In the genomic region with DNA sequence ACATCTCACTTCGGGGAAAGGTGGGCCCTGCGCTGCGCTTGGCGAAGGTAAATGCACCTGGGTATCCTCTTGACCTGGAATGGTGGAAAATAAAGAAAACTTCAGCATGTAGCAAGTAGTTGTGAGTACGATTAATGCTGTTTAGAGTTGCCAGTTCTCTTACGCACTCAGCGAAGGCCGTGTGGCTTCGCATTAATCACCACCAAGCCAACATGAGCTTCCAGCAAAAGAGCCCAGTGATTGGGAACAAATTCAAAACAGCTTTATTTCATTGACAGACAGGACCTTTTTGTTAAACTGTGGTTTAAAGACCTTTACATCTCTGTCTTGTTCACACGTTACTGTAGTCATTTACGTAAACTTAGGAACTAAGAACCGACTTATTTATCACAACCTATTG, we compare ENCODE assay signal across 19 cellular contexts.
A peak's percentile ranks its signal among the peaks of the same experiment; 100 is the strongest.
DNase-seq lines count a peak whose midpoint lies in the region; ATAC-seq and TF ChIP-seq lines count a peak whose summit lies in the region.
"Had no signal": no experiment of that assay in that cellular context is flagged by ENCODE, and none has a peak within 500 bp of the region (broad histone marks: within the 10 kb centered on the region; RNA-seq: fewer than 3 reads in every experiment).

No MANE protein-coding gene starts in this region.

- peaks cover 3% of the 10 kb centered on the region for H3K36me3 Mint-ChIP-seq in activated CD4-positive, alpha-beta T cell treated with anti-CD3 and anti-CD28 coated beads for 36 hours (ENCODE audit: low read depth)

- H3K4me2 ChIP-seq in IMR-90 (ENCODE audit: low read depth, low read length), result no peak overlapping the region
- peak overlapping the region; percentile 42 for H3K4me2 ChIP-seq in smooth muscle cell

- peaks cover 50% of the 10 kb centered on the region for H3K4me1 Mint-ChIP-seq in activated CD4-positive, alpha-beta T cell treated with anti-CD3 and anti-CD28 coated beads for 36 hours

- no peak for ATAC-seq in activated CD4-positive, alpha-beta T cell treated with anti-CD3 and anti-CD28 coated beads for 36 hours
- ATAC-seq in IMR-90 (ENCODE audit: low read depth), result no peak

- no peak for TF ChIP-seq CTCF in IMR-90 (conservative IDR thresholded peaks at IDR 0.05; ENCODE audit: low read depth, low read length)
- TF ChIP-seq CTCF in esophagus squamous epithelium (IDR thresholded peaks at IDR 0.05), result no peak
- TF ChIP-seq CTCF in smooth muscle cell (IDR thresholded peaks at IDR 0.05; ENCODE audit: borderline replicate concordance, insufficient read depth, poor library complexity, severe bottlenecking), result no peak

- H2BK120ac ChIP-seq in IMR-90 (ENCODE audit: low read depth, low read length), result no peak overlapping the region

- H3K4me3 ChIP-seq in IMR-90 (ENCODE audit: insufficient read depth, low read depth, low read length) (no peak overlapping the region), esophagus squamous epithelium (no peak overlapping the region), smooth muscle cell (no peak overlapping the region), HAP-1 (no peak overlapping the region)
- H3K4me3 ChIP-seq: Peyer's patch had no signal

- CTCF ChIA-PET in activated CD4-positive, alpha-beta T cell treated with anti-CD3 and anti-CD28 coated beads for 36 hours (lab: Charles Lee), result interaction anchor here (1.2 to 1.8 kb wide), 2 partner anchors 15 to 26 kb away, joined by 4 to 6 read pairs; no protein-coding TSS in a partner anchor
- CTCF ChIA-PET in IMR-90 (lab: Yijun Ruan, JAX), result no interaction called here

- no peak overlapping the region for H2AK9ac ChIP-seq in IMR-90 (replicated peaks; ENCODE audit: low read depth, low read length, poor library complexity)

- H3K9ac ChIP-seq in IMR-90 (ENCODE audit: low read depth, low read length) (no peak overlapping the region), smooth muscle cell (ENCODE audit: low read depth) (no peak overlapping the region)

- H3K9me3 ChIP-seq in IMR-90 (ENCODE audit: control insufficient read depth, insufficient read depth, low read length), result peaks cover 23% of the 10 kb centered on the region
- H3K9me3 ChIP-seq in esophagus squamous epithelium, result no peaks in the 10 kb centered on the region
- no peaks in the 10 kb centered on the region for H3K9me3 ChIP-seq in smooth muscle cell (replicated peaks; ENCODE audit: low read depth)
- H3K9me3 ChIP-seq in HAP-1, result no peaks in the 10 kb centered on the region
- H3K9me3 ChIP-seq: BE2C, Peyer's patch had no signal

- TF ChIP-seq POLR2A in IMR-90 (IDR thresholded peaks at IDR 0.05; ENCODE audit: low read depth, low read length) (no peak), esophagus squamous epithelium (IDR thresholded peaks at IDR 0.05) (no peak)

- H2AK5ac ChIP-seq in IMR-90 (ENCODE audit: low read depth, low read length), result no peak overlapping the region

- peaks cover 17% of the 10 kb centered on the region for H3F3A ChIP-seq in smooth muscle cell (ENCODE audit: low read depth)

- H3K27ac Mint-ChIP-seq in activated CD4-positive, alpha-beta T cell treated with anti-CD3 and anti-CD28 coated beads for 36 hours, result peak overlapping the region; percentile 75
- H3K27ac Mint-ChIP-seq: CD4-positive, alpha-beta T cell had no signal

- H3K9me3 Mint-ChIP-seq in activated CD4-positive, alpha-beta T cell treated with anti-CD3 and anti-CD28 coated beads for 36 hours (ENCODE audit: low read depth), result no peaks in the 10 kb centered on the region
- H3K9me3 Mint-ChIP-seq: CD4-positive, alpha-beta T cell had no signal

- H2BK20ac ChIP-seq in IMR-90 (ENCODE audit: low read depth, low read length), result no peak overlapping the region

- no peaks in the 10 kb centered on the region for H3K79me2 ChIP-seq in smooth muscle cell (ENCODE audit: low read depth)

- H4K5ac ChIP-seq in IMR-90 (ENCODE audit: low read depth, low read length), result no peak overlapping the region

- H3K9me1 ChIP-seq in IMR-90 (ENCODE audit: insufficient read depth, low read length), result no peaks in the 10 kb centered on the region

- H3K79me1 ChIP-seq in IMR-90 (ENCODE audit: low read depth in 1 of 2, low read length in 2 of 2), result no peaks in the 10 kb centered on the region

- no peak overlapping the region for H3K14ac ChIP-seq in IMR-90 (replicated peaks; ENCODE audit: low read depth, low read length)

- H3K27ac ChIP-seq in IMR-90 (ENCODE audit: insufficient read depth, low read length) (no peak overlapping the region), esophagus squamous epithelium (peak overlapping the region in 3 of 4 donors; percentile 17 to 80 (median 42)), smooth muscle cell (ENCODE audit: low read depth) (peak overlapping the region; percentile 49)
- H3K27ac ChIP-seq: 22Rv1 had no signal

- BruUV-seq in IMR-90 (replicated peaks; lab: Mats Ljungman, UMichigan), result no TSS peak

- H3K4me3 Mint-ChIP-seq in activated CD4-positive, alpha-beta T cell treated with anti-CD3 and anti-CD28 coated beads for 36 hours, result no peak overlapping the region
- H3K4me3 Mint-ChIP-seq: CD4-positive, alpha-beta T cell; IgD-negative memory B cell had no signal

- H3K27me3 ChIP-seq in IMR-90 (ENCODE audit: control insufficient read depth, insufficient read depth, low read length), result no peaks in the 10 kb centered on the region
- H3K27me3 ChIP-seq in esophagus squamous epithelium, result no peaks in the 10 kb centered on the region
- H3K27me3 ChIP-seq in smooth muscle cell (ENCODE audit: low read depth), result peaks cover 4% of the 10 kb centered on the region
- H3K27me3 ChIP-seq in HAP-1 (ENCODE audit: low read depth), result no peaks in the 10 kb centered on the region
- H3K27me3 ChIP-seq: BE2C, Peyer's patch had no signal

- H4K20me1 ChIP-seq in IMR-90 (ENCODE audit: insufficient read depth, low read length) (no peaks in the 10 kb centered on the region), smooth muscle cell (ENCODE audit: low read depth) (no peaks in the 10 kb centered on the region)

- in situ Hi-C loops in IMR-90 (cut with MboI; ENCODE audit: low sequenced_read_pairs) (no loop called here), HAP-1 (cut with MboI; ENCODE audit: low sequenced_read_pairs) (no loop called here)

- no peaks in the 10 kb centered on the region for H3K4me1 ChIP-seq in IMR-90 (ENCODE audit: control insufficient read depth, insufficient read depth, low read length)
- peaks cover 3 to 36% (median 18%) of the 10 kb centered on the region in 3 donors for H3K4me1 ChIP-seq in esophagus squamous epithelium
- H3K4me1 ChIP-seq in smooth muscle cell (ENCODE audit: low read depth), result no peaks in the 10 kb centered on the region
- H3K4me1 ChIP-seq in HAP-1, result no peaks in the 10 kb centered on the region
- H3K4me1 ChIP-seq: BE2C, Peyer's patch had no signal

- H3K56ac ChIP-seq in IMR-90 (ENCODE audit: extremely low read depth, insufficient read depth, low read length), result no peak overlapping the region

- H3K18ac ChIP-seq in IMR-90 (ENCODE audit: low read depth, low read length), result no peak overlapping the region

- H4K91ac ChIP-seq in IMR-90 (ENCODE audit: insufficient read depth, low read depth, low read length), result no peak overlapping the region

- whole genome bisulfite sequencing in IMR-90 (ENCODE audit: extremely low coverage in 2 of 2, insufficient read length in 1 of 2), 2 experiments, result no CpG with 5 or more reads among the region's 12 CpGs
- 78 to 81% methylated on average over 12 of the region's 12 CpGs for WGBS in esophagus squamous epithelium, 2 donors
- WGBS in smooth muscle cell (ENCODE audit: low lambda C conversion rate), result 58% methylated on average over 12 of the region's 12 CpGs

- H3K23ac ChIP-seq in IMR-90 (ENCODE audit: low read depth, low read length), result no peak overlapping the region

- H2AFZ ChIP-seq in IMR-90 (replicated peaks; ENCODE audit: low read length, poor library complexity) (peak overlapping the region; percentile 23), smooth muscle cell (ENCODE audit: low read depth) (no peak overlapping the region)

- no peaks in the 10 kb centered on the region for H3K27me3 Mint-ChIP-seq in activated CD4-positive, alpha-beta T cell treated with anti-CD3 and anti-CD28 coated beads for 36 hours

- no peaks in the 10 kb centered on the region for H3K36me3 ChIP-seq in IMR-90 (ENCODE audit: control insufficient read depth, insufficient read depth, low read length)
- H3K36me3 ChIP-seq in esophagus squamous epithelium, result no peaks in the 10 kb centered on the region
- no peaks in the 10 kb centered on the region for H3K36me3 ChIP-seq in smooth muscle cell (ENCODE audit: low read depth)
- H3K36me3 ChIP-seq in HAP-1 (replicated peaks), result no peaks in the 10 kb centered on the region
- H3K36me3 ChIP-seq: BE2C, Peyer's patch had no signal

- no peak overlapping the region for H2BK5ac ChIP-seq in IMR-90 (ENCODE audit: low read depth, low read length, poor library complexity, severe bottlenecking)

- intact Hi-C loops in activated CD4-positive, alpha-beta T cell treated with anti-CD3 and anti-CD28 coated beads for 36 hours (cut with DNase I, micrococcal nuclease), result loop anchor here in 1 of 2 experiments (2.0 kb wide), 1 partner anchor 294 kb away; no protein-coding TSS in a partner anchor
- intact Hi-C loops in IMR-90 (cut with micrococcal nuclease) (no loop called here), esophagus squamous epithelium (cut with DNase I) (no loop called here)

- H3K4ac ChIP-seq in IMR-90 (ENCODE audit: low read depth, low read length), result no peak overlapping the region

- no peak for TF ChIP-seq RAD21 in IMR-90 (IDR thresholded peaks at IDR 0.05; ENCODE audit: low read length)

- DNase-seq in activated CD4-positive, alpha-beta T cell treated with anti-CD3 and anti-CD28 coated beads for 36 hours, result no peak
- no peak for DNase-seq in activated CD4-positive, alpha-beta T cell treated with anti-CD3 and anti-CD28 coated beads for 48 hours
- DNase-seq in IMR-90, result no peak
- no peak for DNase-seq in esophagus squamous epithelium (lab: John Stamatoyannopoulos, UW)
- DNase-seq in smooth muscle cell (lab: John Stamatoyannopoulos, UW; ENCODE audit: unreplicated experiment), result no peak
- DNase-seq in OCI-M1 (lab: John Stamatoyannopoulos, UW), result no peak
- no peak for DNase-seq in activated CD4-positive, CD25-positive, alpha-beta regulatory T cell (lab: John Stamatoyannopoulos, UW)
- DNase-seq in HAP-1 (ENCODE audit: low spot score in 2 of 2), result no peak
- DNase-seq: BE2C; CD4-positive, alpha-beta T cell; H7; Kasumi-1; MM.1S; NCI-H1092 treated with DMSO at 0.1 percent for 48 hours; NCI-H2081 treated with DMSO at 0.1 percent for 48 hours; NCI-H510A treated with DMSO at 0.1 percent for 48 hours; Peyer's patch had no signal

- no peak overlapping the region for H2BK15ac ChIP-seq in IMR-90 (ENCODE audit: low read depth, low read length)

- no peak overlapping the region for H4K8ac ChIP-seq in IMR-90 (ENCODE audit: low read depth in 2 of 2, low read length in 2 of 2)

- dilution Hi-C loops in IMR-90 (cut with HindIII; ENCODE audit: low sequenced_read_pairs, unreplicated experiment), result no loop called here

- POLR2A ChIA-PET in activated CD4-positive, alpha-beta T cell treated with anti-CD3 and anti-CD28 coated beads for 36 hours (lab: Charles Lee), result interaction anchor here (0.8 to 1.5 kb wide), 3 partner anchors 21 to 296 kb away, joined by 3 to 4 read pairs (median 3); no protein-coding TSS in a partner anchor
- POLR2A ChIA-PET in IMR-90 (lab: Charles Lee; ENCODE audit: unreplicated experiment), result no interaction called here

TF ChIP-seq in IMR-90, 13 proteins besides CTCF, POLR2A, EP300 and RAD21 (continues in another document):
- TF ChIP-seq SMC3 (IDR thresholded peaks at IDR 0.05; ENCODE audit: low read depth, low read length), result no peak
- no peak for TF ChIP-seq CHD1 (IDR thresholded peaks at IDR 0.05; ENCODE audit: low read depth, low read length)
- TF ChIP-seq FOS (IDR thresholded peaks at IDR 0.05; ENCODE audit: low read depth, low read length), result no peak
